ENCODE assay signal across 20 cellular contexts in genomic region chr4:95421869-95422268, GRCh38.
"Had no signal": no experiment of that assay in that cellular context is flagged by ENCODE, and none has a peak within 500 bp of the region (broad histone marks: within the 10 kb centered on the region; RNA-seq: fewer than 3 reads in every experiment).

No MANE protein-coding gene starts in this region.

- H3K36me3 ChIP-seq: lower lobe of right lung, right lobe of liver, stomach, thoracic aorta had no signal

- H3K9me3 ChIP-seq: lower lobe of right lung, mucosa of descending colon, right lobe of liver, stomach, thoracic aorta had no signal

- H3K4me3 ChIP-seq: lower lobe of right lung, mucosa of descending colon, right lobe of liver, skin epidermis, stomach, thoracic aorta had no signal

- DNase-seq: activated CD4-positive, alpha-beta T cell treated with anti-CD3 and anti-CD28 coated beads for 1 hour; activated CD4-positive, alpha-beta T cell treated with anti-CD3 and anti-CD28 coated beads, Interleukin-2, amount 50 U/mL, for 1 hour; activated CD8-positive, alpha-beta T cell treated with anti-CD3 and anti-CD28 coated beads, Interleukin-2, amount 10 ng/mL, durations not matched to agents 7 days and 5 days; activated gamma-delta T cell treated with Interleukin-2 at 50 U/mL for 16 hours; aorta; caudate nucleus; effector CD8-positive, alpha-beta T cell; foreskin keratinocyte; immature natural killer cell; lower lobe of right lung; mesendoderm; mucosa of descending colon; nucleus accumbens; posterior cingulate gyrus; right lobe of liver; stimulated activated CD4-positive, alpha-beta T cell treated with anti-CD3 and anti-CD28 coated beads, Interleukin-1b, Interleukin-23, amount 100 ng/mL, for 48 hours; stomach had no signal

- ATAC-seq: activated CD8-positive, alpha-beta T cell treated with anti-CD3 and anti-CD28 coated beads, Interleukin-2, amount 10 ng/mL, durations not matched to agents 7 days and 5 days; foreskin keratinocyte; left lobe of liver; lower lobe of right lung; mucosa of descending colon had no signal

- H3K27ac ChIP-seq: foreskin keratinocyte, lower lobe of right lung, right lobe of liver, skin epidermis, stomach, thoracic aorta had no signal

- H3K27me3 ChIP-seq: foreskin keratinocyte, right lobe of liver, stomach had no signal
